In the genomic region with DNA sequence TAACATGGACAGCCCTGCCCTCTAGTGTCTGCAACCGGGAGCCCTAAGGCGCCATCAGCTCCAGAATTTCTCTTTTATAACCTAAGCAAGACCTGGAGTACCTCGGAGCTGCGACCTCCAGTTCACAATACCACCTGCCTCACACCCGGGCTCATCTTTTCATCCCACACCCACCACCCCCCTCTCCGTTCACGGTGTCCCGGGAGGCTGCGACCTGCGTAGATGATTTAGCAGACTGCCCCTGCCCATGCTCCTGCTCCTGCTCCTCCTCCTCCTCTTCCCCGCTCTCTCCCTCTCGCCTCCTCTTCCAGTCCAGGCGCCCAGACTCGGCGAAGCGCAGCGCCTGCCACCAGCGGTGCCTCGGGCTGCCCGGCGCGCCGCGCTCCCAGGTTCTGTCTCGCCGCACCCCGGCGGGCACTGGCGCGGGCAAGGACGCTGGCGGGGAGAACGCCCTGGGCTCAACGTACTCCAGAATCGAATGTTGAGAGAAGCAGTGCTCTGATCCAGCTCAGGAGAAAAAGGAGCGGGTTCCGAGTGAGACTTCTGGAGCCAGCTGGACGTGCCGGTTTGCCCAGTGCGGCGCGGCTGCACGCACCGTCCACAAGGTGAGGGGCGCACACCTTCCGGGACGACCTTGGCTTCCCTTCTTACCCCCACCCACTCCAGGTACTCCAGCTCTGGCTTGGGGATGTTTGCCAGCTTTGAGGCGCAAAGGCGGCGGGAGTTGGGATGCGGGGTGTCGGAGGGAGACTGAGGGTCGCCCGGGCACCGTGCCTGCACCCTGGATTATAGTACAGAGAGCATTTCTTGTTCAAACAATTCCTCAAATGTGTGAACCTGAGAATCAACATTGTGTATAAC, we compare ENCODE assay signal across 8 cellular contexts.
DNase-seq lines count a peak whose midpoint lies in the region; ATAC-seq and TF ChIP-seq lines count a peak whose summit lies in the region.

A gene with protein sequence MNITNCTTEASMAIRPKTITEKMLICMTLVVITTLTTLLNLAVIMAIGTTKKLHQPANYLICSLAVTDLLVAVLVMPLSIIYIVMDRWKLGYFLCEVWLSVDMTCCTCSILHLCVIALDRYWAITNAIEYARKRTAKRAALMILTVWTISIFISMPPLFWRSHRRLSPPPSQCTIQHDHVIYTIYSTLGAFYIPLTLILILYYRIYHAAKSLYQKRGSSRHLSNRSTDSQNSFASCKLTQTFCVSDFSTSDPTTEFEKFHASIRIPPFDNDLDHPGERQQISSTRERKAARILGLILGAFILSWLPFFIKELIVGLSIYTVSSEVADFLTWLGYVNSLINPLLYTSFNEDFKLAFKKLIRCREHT (plus strand): TSS at position 310 of the 861 bp plus-strand sequence. CDS start 77,807 bp downstream, outside the sequence.

- in situ Hi-C loops in brain microvascular endothelial cell (cut with HindIII; ENCODE audit: low pct_ligation_motif_present, low sequenced_read_pairs): no loop called here

- no peak within 1 kb of the TSS for H3K27ac ChIP-seq in brain microvascular endothelial cell

- no peaks in the 10 kb centered on the region for H3K36me3 ChIP-seq in brain microvascular endothelial cell (replicated peaks)

- DNase-seq in activated CD8-positive, alpha-beta memory T cell treated with anti-CD3 and anti-CD28 coated beads, Interleukin-2, amount 50 U/mL, for 48 hours: peak; percentile 55
- no peak for DNase-seq in activated CD8-positive, alpha-beta memory T cell treated with anti-CD3 and anti-CD28 coated beads, Interleukin-2, amount 50 U/mL, for 4 hours
- DNase-seq in NCI-H2227 treated with DMSO at 0.1 percent for 48 hours (lab: John Stamatoyannopoulos, UW): peak; percentile 6
- peak; percentile 31 for DNase-seq in brain microvascular endothelial cell
- peak; percentile 88 for DNase-seq in left kidney (ENCODE audit: low read depth, low spot score)
- DNase-seq in superior temporal gyrus (ENCODE audit: extremely low spot score): peak; percentile 53
- no peak for DNase-seq in NCI-H187 (lab: John Stamatoyannopoulos, UW)

- peak; percentile 68 for TF ChIP-seq CTCF in brain microvascular endothelial cell (IDR thresholded peaks at IDR 0.05; ENCODE audit: low read depth, low read length, missing control alignments)

- peak; percentile 66 for ATAC-seq in HG02623 (IDR thresholded peaks at IDR 0.05; ENCODE audit: unreplicated experiment)

- H3K4me3 ChIP-seq in brain microvascular endothelial cell (ENCODE audit: low read depth, low read length): no peak within 1 kb of the TSS

- peaks cover 15% of the 10 kb centered on the region for H3K27me3 ChIP-seq in brain microvascular endothelial cell (replicated peaks)

Comparison
In these comparisons a context has a peak if more than half of its experiments do, and no peak if none do; other contexts are left out.
1. DNase-seq: peak in activated CD8-positive, alpha-beta memory T cell treated with anti-CD3 and anti-CD28 coated beads, Interleukin-2, amount 50 U/mL, for 48 hours (single experiment), NCI-H2227 treated with DMSO at 0.1 percent for 48 hours (single experiment), brain microvascular endothelial cell (single experiment), left kidney (single experiment) and superior temporal gyrus (single experiment); none in activated CD8-positive, alpha-beta memory T cell treated with anti-CD3 and anti-CD28 coated beads, Interleukin-2, amount 50 U/mL, for 4 hours (single experiment) and NCI-H187 (0 of 2).